Comparison of ENCODE assay signal across 8 cellular contexts in genomic region chr10:12448729-12449391, GRCh38.
A peak's percentile ranks its signal among the peaks of the same experiment; 100 is the strongest.
DNase-seq lines count a peak whose midpoint lies in the region; ATAC-seq and TF ChIP-seq lines count a peak whose summit lies in the region.

No MANE protein-coding gene starts in this region.

- H3K4me3 ChIP-seq in tibial nerve: peak overlapping the region in 1 of 4 donors; percentile 14

- WGBS in tibial nerve, 2 donors: 67 to 69% methylated on average over 18 of the region's 18 CpGs

- H3K9me3 Mint-ChIP-seq in naive thymus-derived CD8-positive, alpha-beta T cell: peaks cover 0 to 1% (median 0%) of the 10 kb centered on the region in 9 donors
- no peaks in the 10 kb centered on the region; the same call in 1 of the 2 replicates for H3K9me3 Mint-ChIP-seq in WTC11

- no peaks in the 10 kb centered on the region for H3K9me3 ChIP-seq in tibial nerve

- peak; percentile 24 for TF ChIP-seq POLR2A in GM19193 (IDR thresholded peaks at IDR 0.05; ENCODE audit: extremely low read depth, insufficient read depth, insufficient read length)
- TF ChIP-seq POLR2A in tibial nerve (IDR thresholded peaks at IDR 0.05): no peak

- H3K27ac Mint-ChIP-seq in naive thymus-derived CD8-positive, alpha-beta T cell: peak overlapping the region; percentile 79 to 99 (median 90)
- no peak overlapping the region; the same call in 1 of the 2 replicates for H3K27ac Mint-ChIP-seq in WTC11

- H3K27me3 Mint-ChIP-seq in naive thymus-derived CD8-positive, alpha-beta T cell: no peaks in the 10 kb centered on the region
- H3K27me3 Mint-ChIP-seq in WTC11 (ENCODE audit: low read depth): no peaks in the 10 kb centered on the region

- no peaks in the 10 kb centered on the region for H3K36me3 ChIP-seq in tibial nerve

- H3K4me1 ChIP-seq in tibial nerve: peaks cover 0 to 25% (median 5%) of the 10 kb centered on the region in 4 donors

- POLR2A ChIA-PET in naive thymus-derived CD8-positive, alpha-beta T cell (lab: Charles Lee): no interaction called here
- POLR2A ChIA-PET in WTC11 (lab: Charles Lee): no interaction called here

- H3K36me3 Mint-ChIP-seq in naive thymus-derived CD8-positive, alpha-beta T cell: no peaks in the 10 kb centered on the region
- H3K36me3 Mint-ChIP-seq in WTC11: no peaks in the 10 kb centered on the region

- DNase-seq in A172 (ENCODE audit: low spot score) (peak; percentile 88), T-helper 2 cell (peak in 4 of 5 experiments; percentile 58 to 98 (median 80)), amniotic stem cell (lab: John Stamatoyannopoulos, UW) (peak; percentile 88), tibial nerve (ENCODE audit: low spot score in 2 of 2) (peak in 1 of 2 donors; percentile 33), WTC11 (ENCODE audit: low spot score) (no peak)
- peak; percentile 27 to 87 (median 74) for DNase-seq in naive thymus-derived CD8-positive, alpha-beta T cell

- peaks cover 23 to 51% (median 43%) of the 10 kb centered on the region in 4 donors for H3K4me1 Mint-ChIP-seq in naive thymus-derived CD8-positive, alpha-beta T cell
- peaks cover 20% of the 10 kb centered on the region for H3K4me1 Mint-ChIP-seq in WTC11

- CTCF ChIA-PET in WTC11 (lab: Charles Lee): no interaction called here

- H3K4me3 Mint-ChIP-seq in naive thymus-derived CD8-positive, alpha-beta T cell: peak overlapping the region; percentile 36 to 82 (median 66)
- no peak overlapping the region for H3K4me3 Mint-ChIP-seq in WTC11

- no peaks in the 10 kb centered on the region for H3K27me3 ChIP-seq in tibial nerve

- no peak for TF ChIP-seq CTCF in tibial nerve (IDR thresholded peaks at IDR 0.05)
- TF ChIP-seq CTCF in WTC11 (IDR thresholded peaks at IDR 0.05): no peak

- peak; percentile 91 for ATAC-seq in HG03520 (IDR thresholded peaks at IDR 0.05; ENCODE audit: unreplicated experiment)
- peak; percentile 86 to 94 for ATAC-seq in naive thymus-derived CD8-positive, alpha-beta T cell
- no peak for ATAC-seq in WTC11

- TF ChIP-seq EP300 in tibial nerve (IDR thresholded peaks at IDR 0.05): peak; percentile 32 to 80

- H3K27ac ChIP-seq in tibial nerve: peak overlapping the region in 2 of 4 donors; percentile 73 to 84

TF ChIP-seq in WTC11, 78 proteins besides CTCF, POLR2A, EP300 and RAD21 (continues in another document):
- TF ChIP-seq IRF1 (CRISPR knock-in tag; IDR thresholded peaks at IDR 0.05) (no peak), AFF4 (CRISPR knock-in tag; IDR thresholded peaks at IDR 0.05; ENCODE audit: borderline replicate concordance) (no peak), OVOL2 (CRISPR knock-in tag; IDR thresholded peaks at IDR 0.05; ENCODE audit: borderline replicate concordance) (no peak), PRDM15 (CRISPR knock-in tag; IDR thresholded peaks at IDR 0.05) (no peak), TEAD4 (CRISPR knock-in tag; IDR thresholded peaks at IDR 0.05) (no peak), ZNF396 (CRISPR knock-in tag; IDR thresholded peaks at IDR 0.05; ENCODE audit: borderline replicate concordance) (no peak), MLX (CRISPR knock-in tag; IDR thresholded peaks at IDR 0.05) (no peak), SP1 (CRISPR knock-in tag; conservative IDR thresholded peaks at IDR 0.05) (no peak), GTF2I (CRISPR knock-in tag; conservative IDR thresholded peaks at IDR 0.05) (no peak), IRF2 (CRISPR knock-in tag; IDR thresholded peaks at IDR 0.05; ENCODE audit: borderline replicate concordance, low read depth) (no peak), NFATC4 (CRISPR knock-in tag; IDR thresholded peaks at IDR 0.05) (no peak), ZNF423 (CRISPR knock-in tag; IDR thresholded peaks at IDR 0.05) (no peak), FOXP4 (CRISPR knock-in tag; IDR thresholded peaks at IDR 0.05) (no peak), FOXK1 (CRISPR knock-in tag; IDR thresholded peaks at IDR 0.05) (no peak), ZNF219 (CRISPR knock-in tag; IDR thresholded peaks at IDR 0.05; ENCODE audit: borderline replicate concordance) (no peak), ZNF317 (CRISPR knock-in tag; IDR thresholded peaks at IDR 0.05; ENCODE audit: borderline replicate concordance, low read depth) (no peak)
